Comparison of ENCODE assay signal across 25 cellular contexts in the genomic region with DNA sequence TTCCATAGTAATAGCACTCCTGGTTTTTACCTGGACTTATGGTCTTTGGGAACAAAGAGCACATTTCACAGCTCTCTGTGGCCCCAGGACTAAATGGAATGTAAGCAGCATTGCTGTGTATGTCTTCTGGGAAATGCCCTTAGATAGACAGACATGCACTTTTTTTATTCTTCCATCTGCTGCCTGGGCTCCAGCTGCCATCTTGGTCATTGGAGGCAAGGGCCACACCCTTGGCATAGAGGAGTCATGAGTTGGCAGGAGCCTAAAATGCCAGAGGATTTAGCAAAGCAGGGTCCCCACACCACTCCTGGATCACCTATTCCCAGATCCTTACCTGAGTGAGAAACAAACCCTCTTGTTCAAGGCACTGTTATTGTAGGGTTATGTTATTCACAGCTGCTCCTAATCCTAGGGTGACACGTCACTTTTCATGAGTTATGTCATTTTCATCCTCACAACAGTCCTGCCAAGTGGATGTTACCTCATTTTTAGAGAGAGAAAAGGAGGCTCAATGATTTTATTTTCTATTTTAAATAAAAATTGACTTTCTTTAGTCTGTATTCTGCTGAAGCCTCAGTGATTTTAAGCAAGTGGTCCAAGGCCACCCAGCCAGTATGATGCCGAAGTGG. TPM values are rescaled to one million over a fixed set of nuclear protein-coding genes. Genes with fewer than 3 reads are reported as not detected.
"Had no signal": no experiment of that assay in that cellular context is flagged by ENCODE, and none has a peak within 500 bp of the region (broad histone marks: within the 10 kb centered on the region; RNA-seq: fewer than 3 reads in every experiment).

No MANE protein-coding gene starts in this region.

- H3K27ac ChIP-seq: SK-N-MC had no signal

- DNase-seq: activated B cell treated with CpG ODN at 0.5 μM for 24 hours; activated CD4-positive, alpha-beta T cell treated with anti-CD3 and anti-CD28 coated beads for 1 hour; activated CD4-positive, alpha-beta T cell treated with anti-CD3 and anti-CD28 coated beads, Interleukin-2, amount 10 ng/mL, durations not matched to agents 24 days and 14 days; activated CD4-positive, alpha-beta T cell treated with anti-CD3 and anti-CD28 coated beads, Interleukin-2, amount 50 U/mL, for 48 hours; activated CD8-positive, alpha-beta memory T cell treated with anti-CD3 and anti-CD28 coated beads, Interleukin-2, amount 10 ng/mL, durations not matched to agents 7 days and 5 days; activated effector memory CD4-positive, alpha-beta T cell treated with Interleukin-2 at 50 U/mL for 16 hours; activated naive CD4-positive, alpha-beta T cell; activated naive CD8-positive, alpha-beta T cell treated with anti-CD3 and anti-CD28 coated beads, Interleukin-2, amount 50 U/mL, for 24 hours; activated T-cell treated with anti-CD3 and anti-CD28 coated beads, Interleukin-2, amount 50 U/mL, for 24 hours; amniotic stem cell; MM.1S; NCI-H1105; NCI-H1436; NCI-H1694 treated with DMSO at 0.1 percent for 48 hours; NCI-H2029 treated with DMSO at 0.1 percent for 48 hours; NCI-H345; NCI-H510A; NCI-H526 treated with DMSO at 0.1 percent for 48 hours; NCI-H82; RPMI8226; T-cell; T-helper 2 cell; T1000 had no signal

- H3K4me3 ChIP-seq: SK-N-MC had no signal

RNA-seq across cellular contexts. Expression of a gene that starts 20.6 kb away (rescaled TPM):
- total RNA-seq: OCI-LY7 had no signal
